In the genomic region with DNA sequence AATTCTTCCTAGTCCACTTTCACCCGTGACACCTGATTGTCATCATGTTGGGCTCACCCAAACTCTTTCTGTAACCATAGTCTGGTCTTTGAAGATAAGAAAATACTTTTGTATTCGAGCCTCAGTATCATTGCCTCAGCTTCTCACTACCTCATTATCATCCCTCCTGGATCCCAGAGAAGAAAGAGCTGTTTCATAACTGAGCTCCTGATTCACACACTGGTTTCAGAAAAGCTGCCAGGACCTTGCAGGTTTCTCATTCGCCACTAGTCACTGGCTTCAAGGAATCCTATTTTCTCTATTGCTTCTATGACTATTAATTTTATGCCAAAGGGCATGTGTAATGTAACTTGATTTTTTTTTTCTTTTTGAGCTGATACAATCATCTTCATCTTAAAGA, we compare ENCODE assay signal across 12 cellular contexts. TPM values are rescaled to one million over a fixed set of nuclear protein-coding genes. Genes with fewer than 3 reads are reported as not detected.
DNase-seq lines count a peak whose midpoint lies in the region; FAIRE-seq and TF ChIP-seq lines count a peak whose summit lies in the region.
"Had no signal": no experiment of that assay in that cellular context is flagged by ENCODE, and none has a peak within 500 bp of the region (broad histone marks: within the 10 kb centered on the region; RNA-seq: fewer than 3 reads in every experiment).

No MANE protein-coding gene starts in this region.

- H3K79me2 ChIP-seq in ACC112 (ENCODE audit: control insufficient read depth, insufficient read depth, low read length, unreplicated experiment) = peaks cover 38% of the 10 kb centered on the region
- peaks cover 33% of the 10 kb centered on the region for H3K79me2 ChIP-seq in astrocyte (ENCODE audit: insufficient read depth, low read length)

- no peak for FAIRE-seq in astrocyte (lab: Jason Lieb, UNC)

- peak; percentile 87 for DNase-seq in astrocyte (ENCODE audit: low read depth)
- DNase-seq in foreskin fibroblast = peak; percentile 69 to 74
- DNase-seq in mesothelial cell of epicardium (ENCODE audit: low spot score in 2 of 2, unreplicated experiment in 2 of 2) = no peak
- DNase-seq in NCI-H146 (lab: John Stamatoyannopoulos, UW) = no peak
- DNase-seq in NCI-H524 (lab: John Stamatoyannopoulos, UW) = no peak
- DNase-seq in tibial nerve (ENCODE audit: low spot score in 2 of 2) = no peak

- H3K9me3 Mint-ChIP-seq in astrocyte (ENCODE audit: unreplicated experiment) = no peaks in the 10 kb centered on the region
- no peaks in the 10 kb centered on the region for H3K9me3 Mint-ChIP-seq in mesothelial cell of epicardium
- H3K9me3 Mint-ChIP-seq: activated T-helper 1 cell treated with anti-CD3 and anti-CD28 coated beads, Interleukin-12 subunit alpha, Interleukin-12 subunit beta, Interleukin-2, Interleukin-4 antibody, amounts not matched to agents 30 ng/mL and 10 ng/mL and 1 ng/mL, durations not matched to agents 14 hours and 24 hours and 36 hours; effector memory CD8-positive, alpha-beta T cell; type B pancreatic cell had no signal

- WGBS in tibial nerve, 2 donors = 68% methylated on average over 3 of the region's 3 CpGs

- no peaks in the 10 kb centered on the region for H3K9me3 ChIP-seq in HEK293 (ENCODE audit: control insufficient read depth, insufficient read depth, low read depth, low read length)
- no peaks in the 10 kb centered on the region for H3K9me3 ChIP-seq in astrocyte (ENCODE audit: insufficient read depth, low read depth, low read length)
- no peaks in the 10 kb centered on the region for H3K9me3 ChIP-seq in tibial nerve

- H3K27ac ChIP-seq in ACC112 (ENCODE audit: low read depth, low read length) (peak overlapping the region; percentile 43), HEK293 (ENCODE audit: extremely low read depth, low read depth, low read length) (no peak overlapping the region), astrocyte (ENCODE audit: low read depth, low read length) (peak overlapping the region; percentile 49), tibial nerve (peak overlapping the region in 2 of 4 donors; percentile 18 to 47)
- H3K27ac ChIP-seq: C4-2B had no signal

- no peak for TF ChIP-seq POLR2A in tibial nerve (IDR thresholded peaks at IDR 0.05)

- no peaks in the 10 kb centered on the region for H3K36me3 Mint-ChIP-seq in astrocyte (ENCODE audit: low read depth, unreplicated experiment)
- H3K36me3 Mint-ChIP-seq in mesothelial cell of epicardium = no peaks in the 10 kb centered on the region
- H3K36me3 Mint-ChIP-seq: type B pancreatic cell had no signal

- H3K4me1 ChIP-seq in ACC112 (ENCODE audit: control insufficient read depth, insufficient read depth, low read length, unreplicated experiment) (peaks cover 39% of the 10 kb centered on the region), HEK293 (ENCODE audit: control insufficient read depth, insufficient read depth, low read length) (0 out of 2 replicates have a peak, but pooled peaks cover 5% of the 10 kb centered on the region), astrocyte (ENCODE audit: insufficient read depth, low read length) (peaks cover 13% of the 10 kb centered on the region), tibial nerve (peaks cover 0 to 33% (median 1%) of the 10 kb centered on the region in 4 donors)

- H3K4me2 ChIP-seq in astrocyte (ENCODE audit: low read length) = peak overlapping the region; percentile 32

- peak overlapping the region; percentile 4 for H3K9ac ChIP-seq in astrocyte (ENCODE audit: low read length)

- CTCF ChIA-PET in HEK293 (lab: Yijun Ruan, JAX) = interaction anchor here (0.6 to 2.1 kb wide), 25 partner anchors 17 to 773 kb away, joined by 3 to 18 read pairs (median 4); no protein-coding TSS in a partner anchor

- TF ChIP-seq EP300 in tibial nerve (IDR thresholded peaks at IDR 0.05) = no peak

- H2AFZ ChIP-seq in ACC112 (ENCODE audit: low read length, unreplicated experiment) (no peak overlapping the region), astrocyte (ENCODE audit: low read depth, low read length) (no peak overlapping the region)

- H3K27ac Mint-ChIP-seq in astrocyte (ENCODE audit: unreplicated experiment) (no peak overlapping the region), mesothelial cell of epicardium (no peak overlapping the region)
- H3K27ac Mint-ChIP-seq: activated T-helper 1 cell treated with anti-CD3 and anti-CD28 coated beads, Interleukin-12 subunit alpha, Interleukin-12 subunit beta, Interleukin-2, Interleukin-4 antibody, amounts not matched to agents 30 ng/mL and 10 ng/mL and 1 ng/mL, durations not matched to agents 14 hours and 24 hours and 36 hours; type B pancreatic cell had no signal

- no peaks in the 10 kb centered on the region for H3K27me3 Mint-ChIP-seq in astrocyte (ENCODE audit: low read depth, unreplicated experiment)
- H3K27me3 Mint-ChIP-seq in mesothelial cell of epicardium (ENCODE audit: low read depth) = no peaks in the 10 kb centered on the region

- H3K4me3 ChIP-seq in ACC112 (ENCODE audit: low read depth, low read length) (no peak overlapping the region), HEK293 (ENCODE audit: low read depth, low read length) (no peak overlapping the region), astrocyte (ENCODE audit: insufficient read depth, low read depth, low read length) (no peak overlapping the region), foreskin fibroblast (ENCODE audit: low read depth in 1 of 2, low read length in 2 of 2) (no peak overlapping the region), tibial nerve (no peak overlapping the region)

- TF ChIP-seq CTCF in HEK293 (tag by site-specific recombination; IDR thresholded peaks at IDR 0.05) = no peak
- TF ChIP-seq CTCF in astrocyte (IDR thresholded peaks at IDR 0.05; ENCODE audit: insufficient read depth, low read depth, low read length) = peak; percentile 25
- no peak for TF ChIP-seq CTCF in foreskin fibroblast (IDR thresholded peaks at IDR 0.05; ENCODE audit: low read depth, low read length)
- TF ChIP-seq CTCF in mesothelial cell of epicardium (IDR thresholded peaks at IDR 0.05; ENCODE audit: unreplicated experiment) = no peak
- TF ChIP-seq CTCF in tibial nerve (IDR thresholded peaks at IDR 0.05) = no peak

- POLR2A ChIA-PET in HEK293 (lab: Yijun Ruan, JAX) = no interaction called here

- no peak overlapping the region for H3K4me3 Mint-ChIP-seq in astrocyte (ENCODE audit: unreplicated experiment)
- H3K4me3 Mint-ChIP-seq in mesothelial cell of epicardium = no peak overlapping the region
- H3K4me3 Mint-ChIP-seq: activated T-helper 1 cell treated with anti-CD3 and anti-CD28 coated beads, Interleukin-12 subunit alpha, Interleukin-12 subunit beta, Interleukin-2, Interleukin-4 antibody, amounts not matched to agents 30 ng/mL and 10 ng/mL and 1 ng/mL, durations not matched to agents 14 hours and 24 hours and 36 hours; effector memory CD8-positive, alpha-beta T cell; type B pancreatic cell had no signal

- H4K20me1 ChIP-seq in astrocyte (ENCODE audit: insufficient read depth, low read length) = peaks cover 13% of the 10 kb centered on the region

- H3K27me3 ChIP-seq in ACC112 (ENCODE audit: insufficient read depth, low read length) = no peaks in the 10 kb centered on the region
- no peaks in the 10 kb centered on the region for H3K27me3 ChIP-seq in astrocyte (ENCODE audit: insufficient read depth, low read length)
- H3K27me3 ChIP-seq in tibial nerve = no peaks in the 10 kb centered on the region

- H3K36me3 ChIP-seq in ACC112 (ENCODE audit: insufficient read depth, low read length) = no peaks in the 10 kb centered on the region
- no peaks in the 10 kb centered on the region for H3K36me3 ChIP-seq in HEK293 (ENCODE audit: control insufficient read depth in 2 of 2, insufficient read depth in 1 of 2, low read length in 2 of 2)
- H3K36me3 ChIP-seq in astrocyte (ENCODE audit: insufficient read depth, low read length) = no peaks in the 10 kb centered on the region
- no peaks in the 10 kb centered on the region for H3K36me3 ChIP-seq in tibial nerve

- peaks cover 11% of the 10 kb centered on the region for H3K4me1 Mint-ChIP-seq in astrocyte (ENCODE audit: low read depth, unreplicated experiment)
- H3K4me1 Mint-ChIP-seq in mesothelial cell of epicardium = peaks cover 30% of the 10 kb centered on the region

TF ChIP-seq in HEK293, 187 proteins besides CTCF, POLR2A, EP300 and RAD21:
- no peak for TF ChIP-seq ZBTB1 (tag by site-specific recombination; IDR thresholded peaks at IDR 0.05)
- TF ChIP-seq ZNF501 (tag by site-specific recombination; IDR thresholded peaks at IDR 0.05) = no peak
- TF ChIP-seq ZNF335 (tag by site-specific recombination; conservative IDR thresholded peaks at IDR 0.05) = no peak
- TF ChIP-seq ZBTB17 (tag by site-specific recombination; IDR thresholded peaks at IDR 0.05) = peak; percentile 44; the same call in 1 of the 2 replicates
- TF ChIP-seq, protein P1, sequence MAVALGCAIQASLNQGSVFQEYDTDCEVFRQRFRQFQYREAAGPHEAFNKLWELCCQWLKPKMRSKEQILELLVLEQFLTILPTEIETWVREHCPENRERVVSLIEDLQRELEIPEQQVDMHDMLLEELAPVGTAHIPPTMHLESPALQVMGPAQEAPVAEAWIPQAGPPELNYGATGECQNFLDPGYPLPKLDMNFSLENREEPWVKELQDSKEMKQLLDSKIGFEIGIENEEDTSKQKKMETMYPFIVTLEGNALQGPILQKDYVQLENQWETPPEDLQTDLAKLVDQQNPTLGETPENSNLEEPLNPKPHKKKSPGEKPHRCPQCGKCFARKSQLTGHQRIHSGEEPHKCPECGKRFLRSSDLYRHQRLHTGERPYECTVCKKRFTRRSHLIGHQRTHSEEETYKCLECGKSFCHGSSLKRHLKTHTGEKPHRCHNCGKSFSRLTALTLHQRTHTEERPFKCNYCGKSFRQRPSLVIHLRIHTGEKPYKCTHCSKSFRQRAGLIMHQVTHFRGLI (tag by site-specific recombination; IDR thresholded peaks at IDR 0.05) = no peak
- TF ChIP-seq ZNF76 (tag by site-specific recombination; IDR thresholded peaks at IDR 0.05; ENCODE audit: borderline replicate concordance, low read depth) = no peak

RNA-seq across cellular contexts. Expression of a gene that starts 2.9 kb away (rescaled TPM):
- 138 and 180 TPM in 2 replicates for total RNA-seq in astrocyte
- 58.3 to 69.7 TPM (median 61.8 TPM) in 3 replicates for total RNA-seq in mesothelial cell of epicardium
- 100 to 1,000 TPM; 179 to 229 (median 188) TPM for total RNA-seq in tibial nerve

Comparison
In these comparisons a context has a peak if more than half of its experiments do, and no peak if none do; other contexts are left out.
1. DNase-seq: peak in astrocyte (single experiment) and foreskin fibroblast (2 of 2); none in mesothelial cell of epicardium (0 of 2), NCI-H146 (single experiment), NCI-H524 (0 of 2) and tibial nerve (0 of 2).